ENCODE assay signal across 9 cellular contexts in genomic region chr3:53921296-53921695, GRCh38. TPM values are rescaled to one million over a fixed set of nuclear protein-coding genes. Genes with fewer than 3 reads are reported as not detected.
DNase-seq lines count a peak whose midpoint lies in the region; ATAC-seq and TF ChIP-seq lines count a peak whose summit lies in the region.
"Had no signal": no experiment of that assay in that cellular context is flagged by ENCODE, and none has a peak within 500 bp of the region (broad histone marks: within the 10 kb centered on the region; RNA-seq: fewer than 3 reads in every experiment).

No MANE protein-coding gene starts in this region.

- no peak for TF ChIP-seq POLR2A in lower leg skin (IDR thresholded peaks at IDR 0.05)

- CTCF ChIA-PET in AG04449 (lab: Yijun Ruan, JAX): interaction anchor here (0.7 to 2.1 kb wide), 3 partner anchors 18 to 1580 kb away, joined by 3 to 7 read pairs (median 5); no protein-coding TSS in a partner anchor
- CTCF ChIA-PET in Panc1 (lab: Charles Lee): no interaction called here

- H3K27me3 Mint-ChIP-seq in stimulated activated naive CD8-positive, alpha-beta T cell treated with anti-CD3 and anti-CD28 coated beads, Interleukin-15, amount 100 ng/mL, for 72 hours: peaks cover 20% of the 10 kb centered on the region

- H3K4me1 Mint-ChIP-seq in stimulated activated naive CD8-positive, alpha-beta T cell treated with anti-CD3 and anti-CD28 coated beads, Interleukin-15, amount 100 ng/mL, for 72 hours: no peaks in the 10 kb centered on the region

- TF ChIP-seq CTCF in AG04449 (IDR thresholded peaks at IDR 0.05; ENCODE audit: insufficient read depth, low read length, missing control alignments): peak; percentile 42
- TF ChIP-seq CTCF in GM12872 (IDR thresholded peaks at IDR 0.05; ENCODE audit: insufficient read depth, low read depth, low read length): peak; percentile 67
- peak; percentile 36; the same call in 1 of the 2 replicates for TF ChIP-seq CTCF in Panc1 (IDR thresholded peaks at IDR 0.05)
- peak; percentile 47 for TF ChIP-seq CTCF in fibroblast of villous mesenchyme (IDR thresholded peaks at IDR 0.05; ENCODE audit: insufficient read depth, low read depth, low read length)
- TF ChIP-seq CTCF in lower leg skin (IDR thresholded peaks at IDR 0.05): no peak

- no peak overlapping the region for H3K27ac Mint-ChIP-seq in stimulated activated naive CD8-positive, alpha-beta T cell treated with anti-CD3 and anti-CD28 coated beads, Interleukin-15, amount 100 ng/mL, for 72 hours

- no peaks in the 10 kb centered on the region for H3K4me1 ChIP-seq in Panc1 (ENCODE audit: control insufficient read depth, insufficient read depth, low read length)

- 52 to 69% methylated on average over 1 of the region's 1 CpG for WGBS in lower leg skin, 2 donors

- no peak overlapping the region for H3K27ac ChIP-seq in Panc1 (ENCODE audit: low read length)

- DNase-seq in AG04449 (ENCODE audit: low read depth, low spot score): no peak
- DNase-seq in Panc1 (ENCODE audit: low read depth, low spot score): no peak
- DNase-seq in fibroblast of villous mesenchyme (ENCODE audit: low read depth): peak; percentile 16
- DNase-seq in posterior vena cava (ENCODE audit: low spot score): no peak
- DNase-seq in NCI-H1105 treated with DMSO at 0.1 percent for 48 hours (lab: John Stamatoyannopoulos, UW): no peak
- no peak for DNase-seq in lower leg skin (ENCODE audit: low spot score in 2 of 2)
- no peak for DNase-seq in stimulated activated naive CD8-positive, alpha-beta T cell treated with anti-CD3 and anti-CD28 coated beads, Interleukin-15, amount 100 ng/mL, for 72 hours
- DNase-seq: posterior cingulate gyrus had no signal

- 0 out of 2 replicates have a peak, but pooled peaks have one; percentile 60 for ATAC-seq in Panc1
- ATAC-seq in stimulated activated naive CD8-positive, alpha-beta T cell treated with anti-CD3 and anti-CD28 coated beads, Interleukin-15, amount 100 ng/mL, for 72 hours: no peak

- in situ Hi-C loops in Panc1 (cut with HindIII; ENCODE audit: low pct_unique_long_range_greater_than_20kb, low sequenced_read_pairs): no loop called here

- H3K4me3 ChIP-seq in AG04449 (ENCODE audit: low read depth, low read length) (no peak overlapping the region), Panc1 (ENCODE audit: low read depth in 2 of 2, low read length in 2 of 2) (no peak overlapping the region), fibroblast of villous mesenchyme (ENCODE audit: low read depth, low read length) (no peak overlapping the region), lower leg skin (ENCODE audit: low read depth, poor library complexity, severe bottlenecking) (no peak overlapping the region)

- no TSS peak for BruUV-seq in Panc1 (replicated peaks; lab: Mats Ljungman, UMichigan)

- POLR2A ChIA-PET in AG04449 (lab: Yijun Ruan, JAX): no interaction called here
- POLR2A ChIA-PET in Panc1 (lab: Charles Lee): no interaction called here

- H3K27me3 ChIP-seq in Panc1 (ENCODE audit: control insufficient read depth, insufficient read depth, low read length): no peaks in the 10 kb centered on the region

- intact Hi-C loops in Panc1 (cut with micrococcal nuclease; ENCODE audit: unreplicated experiment): no loop called here
- intact Hi-C loops in posterior vena cava (cut with DNase I): no loop called here
- intact Hi-C loops in lower leg skin (cut with DNase I; ENCODE audit: low total_unique reads): no loop called here

- H3K9me3 Mint-ChIP-seq in stimulated activated naive CD8-positive, alpha-beta T cell treated with anti-CD3 and anti-CD28 coated beads, Interleukin-15, amount 100 ng/mL, for 72 hours: no peaks in the 10 kb centered on the region

- H3K9me3 ChIP-seq in Panc1 (ENCODE audit: control insufficient read depth, insufficient read depth, low read depth, low read length): no peaks in the 10 kb centered on the region

- no peak overlapping the region for H3K4me3 Mint-ChIP-seq in stimulated activated naive CD8-positive, alpha-beta T cell treated with anti-CD3 and anti-CD28 coated beads, Interleukin-15, amount 100 ng/mL, for 72 hours

- H3K36me3 ChIP-seq in Panc1 (ENCODE audit: control insufficient read depth, insufficient read depth, low read length): no peaks in the 10 kb centered on the region

RNA-seq across cellular contexts. Expression of gene SELENOK, which starts 29.6 kb away (rescaled TPM):
- total RNA-seq in Panc1 (2021; ENCODE audit: unreplicated experiment) (16.3 TPM), fibroblast of villous mesenchyme (15.5 and 19.4 TPM in 2 replicates), posterior vena cava (10 to 100 TPM; 45.0 to 46.8 TPM), lower leg skin (10 to 100 TPM; 23.0 to 47.2 (median 30.1) TPM)
- 19.9 TPM for polyA plus RNA-seq in Panc1 (2012; ENCODE audit: insufficient read length)

RNA-seq across cellular contexts. Expression of gene ACTR8, which starts 39.3 kb away (rescaled TPM):
- 26.2 TPM for total RNA-seq in Panc1 (2021; ENCODE audit: unreplicated experiment)
- 20.2 TPM for polyA plus RNA-seq in Panc1 (2012; ENCODE audit: insufficient read length)
- 29.3 and 38.0 TPM in 2 replicates for total RNA-seq in fibroblast of villous mesenchyme
- total RNA-seq in posterior vena cava: 10 to 100 TPM; 20.9 to 22.0 TPM
- 10 to 100 TPM; 12.0 to 22.4 (median 19.2) TPM for total RNA-seq in lower leg skin

Comparison
In these comparisons a context has a peak if more than half of its experiments do, and no peak if none do; other contexts are left out.
1. CTCF ChIP-seq: peak in AG04449 (single experiment), GM12872 (single experiment), Panc1 (single experiment) and fibroblast of villous mesenchyme (single experiment); none in lower leg skin (0 of 3).